In genomic region chr7:42552227-42552626, GRCh38 we compare ENCODE assay signal across 29 cellular contexts.
"Had no signal": no experiment of that assay in that cellular context is flagged by ENCODE, and none has a peak within 500 bp of the region (broad histone marks: within the 10 kb centered on the region; RNA-seq: fewer than 3 reads in every experiment).

No MANE protein-coding gene starts in this region.

- H3K27ac ChIP-seq: brain microvascular endothelial cell, cardiac muscle cell, colonic mucosa, dorsolateral prefrontal cortex, gastroesophageal sphincter, heart right ventricle, VCaP had no signal

- H3K9me3 ChIP-seq: colonic mucosa had no signal

- H3K27me3 ChIP-seq: brain microvascular endothelial cell, cardiac muscle cell, colonic mucosa, dorsolateral prefrontal cortex, gastroesophageal sphincter, heart right ventricle had no signal

- H3K4me1 ChIP-seq: colonic mucosa, gastroesophageal sphincter, heart right ventricle had no signal

- FAIRE-seq: astrocyte had no signal

- H3K4me3 ChIP-seq: cardiac muscle cell, colonic mucosa, dorsolateral prefrontal cortex, gastroesophageal sphincter, heart right ventricle had no signal

- DNase-seq: activated CD4-positive, alpha-beta memory T cell treated with anti-CD3 and anti-CD28 coated beads, Interleukin-2, amount 10 ng/mL, durations not matched to agents 7 days and 5 days; activated CD4-positive, alpha-beta T cell treated with anti-CD3 and anti-CD28 coated beads for 1 hour; activated CD4-positive, alpha-beta T cell treated with anti-CD3 and anti-CD28 coated beads for 4 hours; activated CD4-positive, alpha-beta T cell treated with anti-CD3 and anti-CD28 coated beads, Interleukin-2, amount 10 ng/mL, durations not matched to agents 7 days and 5 days; activated CD4-positive, alpha-beta T cell treated with anti-CD3 and anti-CD28 coated beads, Interleukin-2, amount 50 U/mL, for 4 hours; activated CD8-positive, alpha-beta memory T cell treated with anti-CD3 and anti-CD28 coated beads, Interleukin-2, amount 50 U/mL, for 48 hours; activated gamma-delta T cell; activated naive CD4-positive, alpha-beta T cell treated with anti-CD3 and anti-CD28 coated beads, Interleukin-2, amount 50 U/mL, for 16 hours; activated naive CD4-positive, alpha-beta T cell treated with Interleukin-2 at 50 U/mL for 16 hours; activated T-cell treated with anti-CD3 and anti-CD28 coated beads for 4 hours; activated T-cell treated with anti-CD3 and anti-CD28 coated beads, Interleukin-2, amount 50 U/mL, for 24 hours; activated T-cell treated with anti-CD3 and anti-CD28 coated beads, Interleukin-2, amount 50 U/mL, for 72 hours; amniotic stem cell; anterior cingulate cortex; brain microvascular endothelial cell; central memory CD4-positive, alpha-beta T cell; cerebellar nuclear complex; colonic mucosa; dorsolateral prefrontal cortex; effector memory CD4-positive, alpha-beta T cell; endodermal cell; foreskin melanocyte; heart right ventricle; T-helper 2 cell had no signal

- H3K36me3 ChIP-seq: brain microvascular endothelial cell, cardiac muscle cell, colonic mucosa, gastroesophageal sphincter, heart right ventricle had no signal

- ATAC-seq: activated T-cell treated with anti-CD3 and anti-CD28 coated beads, Interleukin-2, amount 50 U/mL, for 72 hours; gastroesophageal sphincter; heart right ventricle; WTC11 had no signal
